ENCODE assay signal across 2 cellular contexts in the genomic region with DNA sequence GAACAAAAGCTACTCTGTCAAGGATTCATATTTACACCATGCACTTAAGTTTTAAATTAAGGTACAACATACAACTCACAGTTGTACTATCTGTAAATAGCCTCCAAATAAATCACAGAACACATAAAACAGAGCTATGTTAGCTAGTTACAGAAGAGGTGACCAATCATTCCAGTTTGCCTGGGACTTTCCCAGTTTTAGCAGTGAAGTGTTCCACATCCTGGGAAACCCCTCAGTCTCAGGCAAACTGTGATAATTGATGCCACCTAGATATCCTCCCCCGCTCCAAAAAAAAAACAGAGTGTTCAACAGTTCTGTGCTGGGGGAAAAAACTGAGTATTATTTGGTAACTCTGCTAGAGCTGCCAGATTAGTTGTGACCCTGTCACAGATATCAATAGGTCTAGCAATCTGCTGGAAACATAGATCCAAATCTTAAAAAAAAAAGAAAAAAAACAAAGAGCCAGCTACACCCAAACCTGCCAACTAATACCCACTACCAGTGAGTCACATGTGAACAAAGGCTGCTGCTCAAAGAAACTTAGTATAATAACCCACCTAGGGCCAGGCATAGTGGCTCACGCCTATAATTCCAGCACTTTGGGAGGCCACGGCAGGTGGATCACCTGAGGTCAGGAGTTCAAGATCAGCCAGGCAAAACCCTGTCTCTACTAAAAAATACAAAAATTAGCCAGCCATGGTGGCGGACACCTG.
A peak's percentile ranks its signal among the peaks of the same experiment; 100 is the strongest.
TF ChIP-seq lines count a peak whose summit lies in the region.

No MANE protein-coding gene starts in this region.

TF ChIP-seq in IMR-90, 13 proteins besides CTCF, POLR2A, EP300 and RAD21:
- TF ChIP-seq NFE2L2 (IDR thresholded peaks at IDR 0.05; ENCODE audit: low read depth, low read length) (no peak), FOS (IDR thresholded peaks at IDR 0.05; ENCODE audit: low read depth, low read length) (no peak), MXI1 (IDR thresholded peaks at IDR 0.05; ENCODE audit: borderline replicate concordance, low read depth, low read length) (no peak), MAFK (IDR thresholded peaks at IDR 0.05; ENCODE audit: low read depth, low read length) (no peak), BHLHE40 (IDR thresholded peaks at IDR 0.05; ENCODE audit: low read depth, low read length) (no peak), SMC3 (IDR thresholded peaks at IDR 0.05; ENCODE audit: low read depth, low read length) (no peak), ELK1 (IDR thresholded peaks at IDR 0.05; ENCODE audit: borderline replicate concordance, low read depth, low read length) (no peak), CEBPB (IDR thresholded peaks at IDR 0.05; ENCODE audit: low read depth, low read length) (no peak)
- TF ChIP-seq, protein P1, sequence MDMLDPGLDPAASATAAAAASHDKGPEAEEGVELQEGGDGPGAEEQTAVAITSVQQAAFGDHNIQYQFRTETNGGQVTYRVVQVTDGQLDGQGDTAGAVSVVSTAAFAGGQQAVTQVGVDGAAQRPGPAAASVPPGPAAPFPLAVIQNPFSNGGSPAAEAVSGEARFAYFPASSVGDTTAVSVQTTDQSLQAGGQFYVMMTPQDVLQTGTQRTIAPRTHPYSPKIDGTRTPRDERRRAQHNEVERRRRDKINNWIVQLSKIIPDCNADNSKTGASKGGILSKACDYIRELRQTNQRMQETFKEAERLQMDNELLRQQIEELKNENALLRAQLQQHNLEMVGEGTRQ (IDR thresholded peaks at IDR 0.05; ENCODE audit: low read depth, low read length), result no peak

TF ChIP-seq in GM12878, 131 proteins besides CTCF, POLR2A, EP300 and RAD21:
- TF ChIP-seq RELA (IDR thresholded peaks at IDR 0.05; ENCODE audit: borderline replicate concordance, partially characterized antibody), result no peak
- TF ChIP-seq, protein P2, sequence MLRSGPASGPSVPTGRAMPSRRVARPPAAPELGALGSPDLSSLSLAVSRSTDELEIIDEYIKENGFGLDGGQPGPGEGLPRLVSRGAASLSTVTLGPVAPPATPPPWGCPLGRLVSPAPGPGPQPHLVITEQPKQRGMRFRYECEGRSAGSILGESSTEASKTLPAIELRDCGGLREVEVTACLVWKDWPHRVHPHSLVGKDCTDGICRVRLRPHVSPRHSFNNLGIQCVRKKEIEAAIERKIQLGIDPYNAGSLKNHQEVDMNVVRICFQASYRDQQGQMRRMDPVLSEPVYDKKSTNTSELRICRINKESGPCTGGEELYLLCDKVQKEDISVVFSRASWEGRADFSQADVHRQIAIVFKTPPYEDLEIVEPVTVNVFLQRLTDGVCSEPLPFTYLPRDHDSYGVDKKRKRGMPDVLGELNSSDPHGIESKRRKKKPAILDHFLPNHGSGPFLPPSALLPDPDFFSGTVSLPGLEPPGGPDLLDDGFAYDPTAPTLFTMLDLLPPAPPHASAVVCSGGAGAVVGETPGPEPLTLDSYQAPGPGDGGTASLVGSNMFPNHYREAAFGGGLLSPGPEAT (IDR thresholded peaks at IDR 0.05; ENCODE audit: low read depth), result 0 out of 2 replicates have a peak, but pooled peaks have one; percentile 24
- TF ChIP-seq, protein P3, sequence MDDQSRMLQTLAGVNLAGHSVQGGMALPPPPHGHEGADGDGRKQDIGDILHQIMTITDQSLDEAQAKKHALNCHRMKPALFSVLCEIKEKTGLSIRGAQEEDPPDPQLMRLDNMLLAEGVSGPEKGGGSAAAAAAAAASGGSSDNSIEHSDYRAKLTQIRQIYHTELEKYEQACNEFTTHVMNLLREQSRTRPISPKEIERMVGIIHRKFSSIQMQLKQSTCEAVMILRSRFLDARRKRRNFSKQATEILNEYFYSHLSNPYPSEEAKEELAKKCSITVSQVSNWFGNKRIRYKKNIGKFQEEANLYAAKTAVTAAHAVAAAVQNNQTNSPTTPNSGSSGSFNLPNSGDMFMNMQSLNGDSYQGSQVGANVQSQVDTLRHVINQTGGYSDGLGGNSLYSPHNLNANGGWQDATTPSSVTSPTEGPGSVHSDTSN (IDR thresholded peaks at IDR 0.05; ENCODE audit: insufficient replicate concordance, low read depth, low read length), result no peak
- TF ChIP-seq POLR2AphosphoS2 (IDR thresholded peaks at IDR 0.05; ENCODE audit: low read depth, low read length), result no peak
- no peak for TF ChIP-seq RUNX3 (IDR thresholded peaks at IDR 0.05; ENCODE audit: low read length)
